In the genomic region with DNA sequence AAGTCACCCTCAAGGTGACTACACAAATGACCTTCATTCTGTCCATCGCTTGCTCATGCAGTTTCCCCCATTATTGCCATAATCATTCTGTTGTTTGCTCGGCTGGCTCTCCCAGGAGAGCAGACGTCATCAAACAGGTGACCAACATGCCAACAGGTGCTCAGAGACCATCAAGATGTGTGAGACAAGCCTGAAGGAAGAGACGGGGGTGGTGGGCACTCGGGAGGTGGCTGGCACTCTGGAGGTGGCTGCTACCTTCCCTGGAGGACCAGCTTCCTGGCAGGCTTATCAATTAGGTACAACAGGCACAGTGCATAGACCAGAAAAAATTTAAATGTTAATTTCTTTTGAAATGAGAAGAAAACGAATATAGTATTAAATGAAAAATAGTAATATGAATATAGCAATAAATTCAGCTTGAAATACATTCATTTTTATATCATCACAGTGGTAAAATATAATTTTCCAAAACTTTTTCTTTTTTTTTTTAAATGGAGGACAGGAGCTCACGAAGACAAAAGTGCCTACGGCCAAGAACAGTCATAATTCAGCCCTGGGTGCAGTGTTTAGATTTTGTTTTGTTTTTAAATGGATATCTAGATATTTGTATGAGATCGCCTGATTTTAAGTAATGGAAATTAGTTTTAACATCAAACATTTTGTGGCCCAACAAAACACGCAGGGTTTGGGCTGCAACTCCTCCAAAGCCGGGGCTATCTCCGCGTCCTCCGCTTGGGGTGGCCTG, we compare ENCODE assay signal across 9 cellular contexts. TPM values are rescaled to one million over a fixed set of nuclear protein-coding genes. Genes with fewer than 3 reads are reported as not detected.
A peak's percentile ranks its signal among the peaks of the same experiment; 100 is the strongest.
DNase-seq lines count a peak whose midpoint lies in the region; ATAC-seq and TF ChIP-seq lines count a peak whose summit lies in the region.
"Had no signal": no experiment of that assay in that cellular context is flagged by ENCODE, and none has a peak within 500 bp of the region (broad histone marks: within the 10 kb centered on the region; RNA-seq: fewer than 3 reads in every experiment).

No MANE protein-coding gene starts in this region.

- DNase-seq in DMS53 (lab: John Stamatoyannopoulos, UW) (peak; percentile 89), NB4 (ENCODE audit: low read depth) (no peak), spleen (no peak), islet precursor cell (no peak)
- DNase-seq in activated T-helper 2 cell treated with anti-CD3 and anti-CD28 coated beads, Interferon-gamma antibody, Interleukin-2, Interleukin-4, amounts not matched to agents 10 μg/mL and 5 μg/mL and 100 μg/mL, durations not matched to agents 14 hours and 24 hours and 36 hours (ENCODE audit: low spot score) = no peak
- DNase-seq in effector CD4-positive, alpha-beta T cell = no peak

- ATAC-seq in HG03135 (IDR thresholded peaks at IDR 0.05; ENCODE audit: unreplicated experiment) = no peak

- H3K9me3 ChIP-seq in iPS-20b (ENCODE audit: insufficient read depth, low read depth, low read length) (no peaks in the 10 kb centered on the region), spleen (peaks cover 0 to 10% (median 5%) of the 10 kb centered on the region in 8 donors)

- 28 to 34% (median 30%) methylated on average over 14 of the region's 14 CpGs for WGBS in spleen, 5 donors

- H3K36me3 ChIP-seq in iPS-20b (ENCODE audit: insufficient read depth, low read depth, low read length) (no peaks in the 10 kb centered on the region), spleen (no peaks in the 10 kb centered on the region)

- H3K27ac ChIP-seq in iPS-20b (ENCODE audit: low read length) (no peak overlapping the region), spleen (peak overlapping the region; percentile 98 to 100 (median 100))

- peak overlapping the region; percentile 48; the same call in 1 of the 2 replicates for H3K9ac ChIP-seq in iPS-20b (ENCODE audit: low read depth, low read length)

- H3K36me3 Mint-ChIP-seq in activated T-helper 2 cell treated with anti-CD3 and anti-CD28 coated beads, Interferon-gamma antibody, Interleukin-2, Interleukin-4, amounts not matched to agents 10 μg/mL and 5 μg/mL and 100 μg/mL, durations not matched to agents 14 hours and 24 hours and 36 hours (ENCODE audit: low read depth) = peaks cover 6% of the 10 kb centered on the region

- H3K27ac Mint-ChIP-seq in activated T-helper 2 cell treated with anti-CD3 and anti-CD28 coated beads, Interferon-gamma antibody, Interleukin-2, Interleukin-4, amounts not matched to agents 10 μg/mL and 5 μg/mL and 100 μg/mL, durations not matched to agents 14 hours and 24 hours and 36 hours = peak overlapping the region; percentile 76

- peak overlapping the region; percentile 73 for H3K4me3 Mint-ChIP-seq in activated T-helper 2 cell treated with anti-CD3 and anti-CD28 coated beads, Interferon-gamma antibody, Interleukin-2, Interleukin-4, amounts not matched to agents 10 μg/mL and 5 μg/mL and 100 μg/mL, durations not matched to agents 14 hours and 24 hours and 36 hours (ENCODE audit: low read depth)

- H3K9me3 Mint-ChIP-seq in activated T-helper 2 cell treated with anti-CD3 and anti-CD28 coated beads, Interferon-gamma antibody, Interleukin-2, Interleukin-4, amounts not matched to agents 10 μg/mL and 5 μg/mL and 100 μg/mL, durations not matched to agents 14 hours and 24 hours and 36 hours = no peaks in the 10 kb centered on the region

- TF ChIP-seq POLR2A in NB4 (IDR thresholded peaks at IDR 0.05; ENCODE audit: extremely low read depth, insufficient read length) (no peak), spleen (IDR thresholded peaks at IDR 0.05) (no peak)

- intact Hi-C loops in activated T-helper 2 cell treated with anti-CD3 and anti-CD28 coated beads, Interferon-gamma antibody, Interleukin-2, Interleukin-4, amounts not matched to agents 10 μg/mL and 5 μg/mL and 100 μg/mL, durations not matched to agents 14 hours and 24 hours and 36 hours (cut with micrococcal nuclease) = no loop called here
- intact Hi-C loops in spleen (cut with DNase I; ENCODE audit: low total_unique reads) = no loop called here

- peak overlapping the region; percentile 68 for H3K4me3 ChIP-seq in NB4 (ENCODE audit: low read depth, low read length)
- H3K4me3 ChIP-seq in iPS-20b (ENCODE audit: low read length) = peak overlapping the region; percentile 93
- H3K4me3 ChIP-seq in spleen = peak overlapping the region in 7 of 8 donors; percentile 43 to 74 (median 50)

- peaks cover 5% of the 10 kb centered on the region; the same call in 1 of the 2 replicates for H3K4me1 ChIP-seq in iPS-20b (ENCODE audit: insufficient read depth, low read length)
- peaks cover 0 to 28% (median 22%) of the 10 kb centered on the region in 6 donors for H3K4me1 ChIP-seq in spleen

- TF ChIP-seq CTCF in NB4 (IDR thresholded peaks at IDR 0.05; ENCODE audit: low read depth, low read length) (no peak), spleen (IDR thresholded peaks at IDR 0.05 in 8 of 11, conservative IDR thresholded peaks at IDR 0.05 in 3 of 11) (peak in 4 of 11 experiments; percentile 3 to 55 (median 22))

- no peaks in the 10 kb centered on the region for H3K27me3 Mint-ChIP-seq in activated T-helper 2 cell treated with anti-CD3 and anti-CD28 coated beads, Interferon-gamma antibody, Interleukin-2, Interleukin-4, amounts not matched to agents 10 μg/mL and 5 μg/mL and 100 μg/mL, durations not matched to agents 14 hours and 24 hours and 36 hours (ENCODE audit: low read depth)

- H3K27me3 ChIP-seq in iPS-20b (ENCODE audit: insufficient read depth, low read length) (peaks cover 11% of the 10 kb centered on the region; the same call in 1 of the 2 replicates), spleen (replicated peaks in 1 of 7) (no peaks in the 10 kb centered on the region)

- peaks cover 30% of the 10 kb centered on the region for H3K4me1 Mint-ChIP-seq in activated T-helper 2 cell treated with anti-CD3 and anti-CD28 coated beads, Interferon-gamma antibody, Interleukin-2, Interleukin-4, amounts not matched to agents 10 μg/mL and 5 μg/mL and 100 μg/mL, durations not matched to agents 14 hours and 24 hours and 36 hours (ENCODE audit: low read depth)

RNA-seq across cellular contexts. Expression of a gene that starts 16.9 kb away (rescaled TPM):
- total RNA-seq in activated T-helper 2 cell treated with anti-CD3 and anti-CD28 coated beads, Interferon-gamma antibody, Interleukin-2, Interleukin-4, amounts not matched to agents 10 μg/mL and 5 μg/mL and 100 μg/mL, durations not matched to agents 14 hours and 24 hours and 36 hours = 5.1 and 5.8 TPM in 2 replicates
- 10 to 100 TPM in 2 of 7 donors, 1 to 10 TPM in 5; 2.4 to 12.3 (median 8.3) TPM for total RNA-seq in spleen
- polyA plus RNA-seq in spleen = 1 to 10 TPM; 7.5 to 8.6 (median 7.8) TPM
- total RNA-seq: SK-MEL-5 had no signal

RNA-seq across cellular contexts. Expression of a gene that starts 45.4 kb away (rescaled TPM):
- total RNA-seq in activated T-helper 2 cell treated with anti-CD3 and anti-CD28 coated beads, Interferon-gamma antibody, Interleukin-2, Interleukin-4, amounts not matched to agents 10 μg/mL and 5 μg/mL and 100 μg/mL, durations not matched to agents 14 hours and 24 hours and 36 hours = 1.1 and 1.3 TPM in 2 replicates
- total RNA-seq in spleen = 1 to 10 TPM; 1.8 to 6.3 (median 3.2) TPM
- polyA plus RNA-seq in spleen = 1 to 10 TPM; 1.3 to 5.2 (median 3.5) TPM
- total RNA-seq: SK-MEL-5 had no signal
